ENCODE assay signal across 8 cellular contexts in the genomic region with DNA sequence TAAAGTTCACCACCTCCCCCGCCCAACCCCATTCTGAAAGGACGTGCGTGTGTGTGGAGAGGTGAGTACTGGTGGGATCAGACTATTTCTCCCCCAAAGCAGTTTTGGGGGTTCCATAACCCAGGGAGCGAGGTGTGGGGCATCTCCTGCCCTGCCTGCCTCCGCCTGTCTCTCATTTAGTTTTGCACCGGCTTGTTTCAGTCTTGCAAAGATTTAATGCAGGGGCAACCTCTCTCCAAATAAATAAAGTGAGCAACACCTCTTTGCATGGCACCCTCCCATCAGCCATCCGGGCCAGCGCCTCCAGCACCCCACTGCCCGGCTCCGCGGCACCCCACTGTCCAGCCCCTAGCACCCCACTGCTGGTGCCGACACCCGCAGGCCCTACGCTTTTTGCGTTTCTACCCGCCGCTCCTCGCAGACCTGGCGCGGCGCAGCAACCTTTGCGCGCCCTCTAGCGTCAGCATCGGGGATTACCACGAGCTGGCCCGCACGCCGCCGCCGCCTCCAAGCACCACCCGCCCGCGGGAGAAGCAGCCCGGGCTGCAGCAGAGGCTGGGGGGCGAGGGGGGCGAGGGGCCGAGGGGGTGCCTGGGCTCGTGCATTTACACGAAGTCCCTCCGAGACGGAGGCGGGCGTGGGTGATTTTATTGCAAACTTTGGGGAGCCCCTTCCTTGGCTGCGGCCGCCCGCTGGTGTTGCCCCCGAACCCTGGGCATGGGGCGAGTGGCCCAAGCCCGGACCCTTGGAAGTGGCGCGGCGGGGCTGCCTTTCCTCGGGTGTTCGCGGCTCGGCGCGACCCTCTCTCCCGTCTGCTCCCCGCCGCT. TPM values are rescaled to one million over a fixed set of nuclear protein-coding genes. Genes with fewer than 3 reads are reported as not detected.
DNase-seq lines count a peak whose midpoint lies in the region; ATAC-seq and TF ChIP-seq lines count a peak whose summit lies in the region.

No MANE protein-coding gene starts in this region.

- CTCF ChIA-PET in CD8-positive, alpha-beta T cell (lab: Charles Lee): interaction anchor here (0.7 to 3.2 kb wide), 4 partner anchors 10 to 175 kb away, joined by 3 to 23 read pairs (median 4); no protein-coding TSS in a partner anchor

- POLR2A ChIA-PET in CD8-positive, alpha-beta T cell (lab: Charles Lee): no interaction called here

- intact Hi-C loops in CD8-positive, alpha-beta T cell (cut with DNase I, micrococcal nuclease): loop anchor here (2.0 kb wide), 1 partner anchor 175 kb away; no protein-coding TSS in a partner anchor

- H3K4me1 ChIP-seq in CD8-positive, alpha-beta T cell (ENCODE audit: insufficient read depth, low read length): peaks cover 6% of the 10 kb centered on the region

- peaks cover 73% of the 10 kb centered on the region for H3K27me3 Mint-ChIP-seq in CD8-positive, alpha-beta T cell (ENCODE audit: low read depth)

- peak; percentile 97 for ATAC-seq in CD8-positive, alpha-beta T cell
- peak; percentile 77 for ATAC-seq in GM21381 (IDR thresholded peaks at IDR 0.05; ENCODE audit: unreplicated experiment)

- no peak overlapping the region for H3K27ac ChIP-seq in CD8-positive, alpha-beta T cell (ENCODE audit: low read depth, low read length)
- H3K27ac ChIP-seq in WERI-Rb-1: no peak overlapping the region

- DNase-seq in CD8-positive, alpha-beta T cell: peak; percentile 56 to 89 (median 68)
- no peak for DNase-seq in LNCaP clone FGC (ENCODE audit: low read depth)
- peak; percentile 67 for DNase-seq in WERI-Rb-1
- peak; percentile 58 to 80 for DNase-seq in T47D (ENCODE audit: low read depth in 1 of 2, low spot score in 1 of 2)
- peak; percentile 60 for DNase-seq in inferior parietal cortex (ENCODE audit: extremely low spot score)
- peak; percentile 45 to 80 (median 65) for DNase-seq in stimulated activated CD4-positive, alpha-beta T cell treated with anti-CD3 and anti-CD28 coated beads, Interleukin-12 subunit alpha, Interleukin-12 subunit beta, amount 100 ng/mL, for 48 hours (ENCODE audit: low read depth in 2 of 3, low spot score in 1 of 3)
- DNase-seq in NCI-H187 treated with DMSO at 0.1 percent for 48 hours (lab: John Stamatoyannopoulos, UW): no peak

- no peak overlapping the region for H3K27ac Mint-ChIP-seq in CD8-positive, alpha-beta T cell

- H3K4me3 Mint-ChIP-seq in CD8-positive, alpha-beta T cell: peak overlapping the region; percentile 77

- H3K27me3 ChIP-seq in CD8-positive, alpha-beta T cell (ENCODE audit: insufficient read depth, low read length): peaks cover 16% of the 10 kb centered on the region
- no peaks in the 10 kb centered on the region for H3K27me3 ChIP-seq in WERI-Rb-1 (ENCODE audit: insufficient read depth, low read depth, severe bottlenecking)

- H3K4me3 ChIP-seq in CD8-positive, alpha-beta T cell (ENCODE audit: low read depth, low read length): peak overlapping the region; percentile 53
- H3K4me3 ChIP-seq in LNCaP clone FGC (ENCODE audit: low read depth, low read length) (peak overlapping the region; percentile 30), WERI-Rb-1 (ENCODE audit: low read depth, low read length) (peak overlapping the region; percentile 47)

- H3K36me3 Mint-ChIP-seq in CD8-positive, alpha-beta T cell: no peaks in the 10 kb centered on the region

- in situ Hi-C loops in T47D (cut with HindIII; ENCODE audit: low pct_unique_long_range_greater_than_20kb, low sequenced_read_pairs): no loop called here

- no peaks in the 10 kb centered on the region for H3K9me3 ChIP-seq in CD8-positive, alpha-beta T cell (ENCODE audit: low read length)
- H3K9me3 ChIP-seq in WERI-Rb-1 (ENCODE audit: severe bottlenecking): peaks cover 5% of the 10 kb centered on the region

- H3K36me3 ChIP-seq in CD8-positive, alpha-beta T cell (ENCODE audit: insufficient read depth, low read length): no peaks in the 10 kb centered on the region
- no peaks in the 10 kb centered on the region for H3K36me3 ChIP-seq in WERI-Rb-1

- TF ChIP-seq CTCF in CD8-positive, alpha-beta T cell (IDR thresholded peaks at IDR 0.05): peak; percentile 91
- TF ChIP-seq CTCF in LNCaP clone FGC (IDR thresholded peaks at IDR 0.05; ENCODE audit: control insufficient read depth, extremely low read depth, insufficient read depth) (peak; percentile 98), WERI-Rb-1 (IDR thresholded peaks at IDR 0.05; ENCODE audit: low read depth, low read length) (peak; percentile 76)

- H3K4me1 Mint-ChIP-seq in CD8-positive, alpha-beta T cell (ENCODE audit: low read depth): peaks cover 11% of the 10 kb centered on the region

- H3K9me3 Mint-ChIP-seq in CD8-positive, alpha-beta T cell: no peaks in the 10 kb centered on the region

RNA-seq across cellular contexts. Expression of gene VRK1, which starts 55.8 kb away (rescaled TPM):
- 10 to 100 TPM; 47.2 to 50.4 TPM for total RNA-seq in CD8-positive, alpha-beta T cell

Comparison
In these comparisons a context has a peak if more than half of its experiments do, and no peak if none do; other contexts are left out.
1. DNase-seq: peak in CD8-positive, alpha-beta T cell (7 of 7), WERI-Rb-1 (single experiment), T47D (2 of 2), inferior parietal cortex (single experiment) and stimulated activated CD4-positive, alpha-beta T cell treated with anti-CD3 and anti-CD28 coated beads, Interleukin-12 subunit alpha, Interleukin-12 subunit beta, amount 100 ng/mL, for 48 hours (3 of 3); none in LNCaP clone FGC (single experiment) and NCI-H187 treated with DMSO at 0.1 percent for 48 hours (single experiment).
2. Peak in every context shown above with its lines, with median percentiles within 50 percentile points of each other: H3K4me3 ChIP-seq and CTCF ChIP-seq.